In genomic region chr6:138550346-138550767, GRCh38 we compare ENCODE assay signal across 21 cellular contexts. TPM values are rescaled to one million over a fixed set of nuclear protein-coding genes. Genes with fewer than 3 reads are reported as not detected.
DNase-seq lines count a peak whose midpoint lies in the region; ATAC-seq and TF ChIP-seq lines count a peak whose summit lies in the region.
"Had no signal": no experiment of that assay in that cellular context is flagged by ENCODE, and none has a peak within 500 bp of the region (broad histone marks: within the 10 kb centered on the region; RNA-seq: fewer than 3 reads in every experiment).

No MANE protein-coding gene starts in this region.

- H3K4me3 Mint-ChIP-seq in stimulated activated effector memory CD8-positive, alpha-beta T cell treated with anti-CD3 and anti-CD28 coated beads, Interleukin-12 subunit alpha, Interleukin-12 subunit beta, amount 100 ng/mL, for 72 hours: no peak overlapping the region
- H3K4me3 Mint-ChIP-seq: activated CD4-positive, alpha-beta T cell treated with anti-CD3 and anti-CD28 coated beads, Interleukin-2, amount 10 ng/mL, durations not matched to agents 24 days and 14 days; activated naive CD8-positive, alpha-beta T cell; activated T-helper 1 cell treated with anti-CD3 and anti-CD28 coated beads, Interleukin-12 subunit alpha, Interleukin-12 subunit beta, Interleukin-2, Interleukin-4 antibody, amounts not matched to agents 30 ng/mL and 10 ng/mL and 1 ng/mL, durations not matched to agents 14 hours and 24 hours and 36 hours; endodermal cell had no signal

- no peak overlapping the region for H3K27ac Mint-ChIP-seq in stimulated activated effector memory CD8-positive, alpha-beta T cell treated with anti-CD3 and anti-CD28 coated beads, Interleukin-12 subunit alpha, Interleukin-12 subunit beta, amount 100 ng/mL, for 72 hours
- H3K27ac Mint-ChIP-seq: activated CD4-positive, alpha-beta T cell treated with anti-CD3 and anti-CD28 coated beads, Interleukin-2, amount 10 ng/mL, durations not matched to agents 24 days and 14 days; activated naive CD8-positive, alpha-beta T cell; activated T-helper 1 cell treated with anti-CD3 and anti-CD28 coated beads, Interleukin-12 subunit alpha, Interleukin-12 subunit beta, Interleukin-2, Interleukin-4 antibody, amounts not matched to agents 30 ng/mL and 10 ng/mL and 1 ng/mL, durations not matched to agents 14 hours and 24 hours and 36 hours; endodermal cell had no signal

- no peak overlapping the region for H3K27ac ChIP-seq in adrenal gland
- H3K27ac ChIP-seq: BLaER1, esophagus squamous epithelium, parathyroid adenoma, sigmoid colon, uterus had no signal

- no peaks in the 10 kb centered on the region for H3K27me3 ChIP-seq in adrenal gland
- H3K27me3 ChIP-seq: BLaER1, esophagus squamous epithelium, sigmoid colon, uterus had no signal

- no peaks in the 10 kb centered on the region for H3K9me3 ChIP-seq in adrenal gland (replicated peaks in 1 of 3)
- H3K9me3 ChIP-seq: BLaER1, esophagus squamous epithelium, sigmoid colon, uterus had no signal

- H3K9me3 Mint-ChIP-seq in stimulated activated effector memory CD8-positive, alpha-beta T cell treated with anti-CD3 and anti-CD28 coated beads, Interleukin-12 subunit alpha, Interleukin-12 subunit beta, amount 100 ng/mL, for 72 hours: no peaks in the 10 kb centered on the region
- H3K9me3 Mint-ChIP-seq: activated CD4-positive, alpha-beta T cell treated with anti-CD3 and anti-CD28 coated beads, Interleukin-2, amount 10 ng/mL, durations not matched to agents 24 days and 14 days; activated T-helper 1 cell treated with anti-CD3 and anti-CD28 coated beads, Interleukin-12 subunit alpha, Interleukin-12 subunit beta, Interleukin-2, Interleukin-4 antibody, amounts not matched to agents 30 ng/mL and 10 ng/mL and 1 ng/mL, durations not matched to agents 14 hours and 24 hours and 36 hours; endodermal cell had no signal

- H3K36me3 ChIP-seq in adrenal gland (replicated peaks in 1 of 2): no peaks in the 10 kb centered on the region
- H3K36me3 ChIP-seq: esophagus squamous epithelium, sigmoid colon, uterus had no signal

- no peaks in the 10 kb centered on the region for H3K36me3 Mint-ChIP-seq in stimulated activated effector memory CD8-positive, alpha-beta T cell treated with anti-CD3 and anti-CD28 coated beads, Interleukin-12 subunit alpha, Interleukin-12 subunit beta, amount 100 ng/mL, for 72 hours
- H3K36me3 Mint-ChIP-seq: activated naive CD8-positive, alpha-beta T cell had no signal

- no peak for ATAC-seq in stimulated activated effector memory CD8-positive, alpha-beta T cell treated with anti-CD3 and anti-CD28 coated beads, Interleukin-12 subunit alpha, Interleukin-12 subunit beta, amount 100 ng/mL, for 72 hours
- ATAC-seq: Panc1 had no signal

- TF ChIP-seq CTCF in fibroblast of villous mesenchyme (IDR thresholded peaks at IDR 0.05; ENCODE audit: insufficient read depth, low read depth, low read length) (no peak), adrenal gland (IDR thresholded peaks at IDR 0.05) (no peak)

- 56 to 71% (median 63%) methylated on average over 2 of the region's 2 CpGs for WGBS in adrenal gland, 4 donors

- no peak for TF ChIP-seq POLR2A in adrenal gland (IDR thresholded peaks at IDR 0.05)

- H3K4me3 ChIP-seq in fibroblast of villous mesenchyme (ENCODE audit: low read depth, low read length) (no peak overlapping the region), adrenal gland (no peak overlapping the region)
- H3K4me3 ChIP-seq: BLaER1, esophagus squamous epithelium, sigmoid colon, uterus had no signal

- intact Hi-C loops in adrenal gland (cut with DNase I): no loop called here

- peaks cover 16% of the 10 kb centered on the region for H3K4me1 Mint-ChIP-seq in stimulated activated effector memory CD8-positive, alpha-beta T cell treated with anti-CD3 and anti-CD28 coated beads, Interleukin-12 subunit alpha, Interleukin-12 subunit beta, amount 100 ng/mL, for 72 hours

- H3K4me1 ChIP-seq in adrenal gland (replicated peaks in 1 of 2): peaks cover 5 to 6% of the 10 kb centered on the region in 2 donors

- peak; percentile 52 for DNase-seq in AG20443 (ENCODE audit: low spot score)
- peak; percentile 31 to 41 for DNase-seq in NCI-H526 (lab: John Stamatoyannopoulos, UW)
- DNase-seq in fibroblast of villous mesenchyme (ENCODE audit: low read depth): peak; percentile 37
- peak; percentile 16 for DNase-seq in mucosa of gallbladder (ENCODE audit: low spot score)
- no peak for DNase-seq in adrenal gland
- no peak for DNase-seq in NCI-H146 treated with DMSO at 0.1 percent for 48 hours (lab: John Stamatoyannopoulos, UW; ENCODE audit: unreplicated experiment)
- DNase-seq in stimulated activated effector memory CD8-positive, alpha-beta T cell treated with anti-CD3 and anti-CD28 coated beads, Interleukin-12 subunit alpha, Interleukin-12 subunit beta, amount 100 ng/mL, for 72 hours (ENCODE audit: low spot score in 2 of 2): no peak
- no peak for DNase-seq in HUDEP-2 (lab: John Stamatoyannopoulos, UW; ENCODE audit: unreplicated experiment in 76 of 76)
- DNase-seq: activated CD4-positive, alpha-beta T cell treated with anti-CD3 and anti-CD28 coated beads, Interleukin-2, amount 10 ng/mL, durations not matched to agents 24 days and 14 days; endodermal cell; esophagus squamous epithelium; left cardiac atrium; NCI-H1417; NK-92 treated with Interleukin-12 subunit alpha and Interleukin-12 subunit beta, amount 100 ng/mL, for 24 hours; sigmoid colon; uterus had no signal

RNA-seq across cellular contexts. Expression of gene NHSL1, which starts 51.1 kb away (rescaled TPM):
- 4.7 and 9.7 TPM in 2 replicates for total RNA-seq in fibroblast of villous mesenchyme
- total RNA-seq in mucosa of gallbladder: 44.3 TPM
- 10 to 100 TPM in 3 of 8 donors, 1 to 10 TPM in 5; 3.9 to 12.7 (median 8.3) TPM for total RNA-seq in adrenal gland
- 1 to 10 TPM; 1.2 to 3.8 (median 1.5) TPM for polyA plus RNA-seq in adrenal gland

Comparison
In these comparisons a context has a peak if more than half of its experiments do, and no peak if none do; other contexts are left out.
1. DNase-seq: peak in AG20443 (single experiment), NCI-H526 (2 of 2), fibroblast of villous mesenchyme (single experiment) and mucosa of gallbladder (single experiment); none in adrenal gland (0 of 7), NCI-H146 treated with DMSO at 0.1 percent for 48 hours (single experiment), stimulated activated effector memory CD8-positive, alpha-beta T cell treated with anti-CD3 and anti-CD28 coated beads, Interleukin-12 subunit alpha, Interleukin-12 subunit beta, amount 100 ng/mL, for 72 hours (0 of 2) and HUDEP-2 (0 of 76).